ENCODE assay signal across 14 cellular contexts in the genomic region with DNA sequence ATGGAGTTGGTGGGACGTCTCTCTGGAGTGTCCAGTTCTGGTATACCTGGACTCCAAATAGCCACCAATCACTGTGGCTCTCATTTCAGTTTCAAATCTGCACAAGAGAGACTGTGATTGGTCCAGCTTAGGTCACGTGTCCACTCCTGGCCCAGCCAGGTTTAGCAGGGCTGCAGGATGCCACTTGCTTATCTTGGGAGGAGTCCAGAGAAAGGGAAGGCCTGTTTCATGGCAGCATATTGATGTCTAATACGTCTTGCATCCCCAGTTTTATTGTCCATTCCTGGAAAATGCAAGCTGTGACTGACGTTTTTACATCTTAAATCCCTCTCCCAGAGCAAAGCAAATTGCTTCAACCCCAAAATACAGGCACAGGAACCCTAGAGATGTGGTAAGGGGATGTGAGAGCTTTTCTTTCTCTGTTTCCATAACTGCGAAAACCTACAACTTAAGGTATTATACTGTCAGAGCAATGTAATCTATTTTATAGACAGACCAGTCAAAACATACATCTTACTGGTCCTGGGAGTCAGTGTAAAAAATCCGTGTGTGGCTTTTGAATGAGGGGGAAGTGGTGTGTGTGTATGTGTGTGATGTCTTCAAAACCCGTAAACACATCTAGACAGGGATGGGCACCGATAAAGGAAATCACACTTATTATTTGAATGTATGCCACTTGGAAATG.
DNase-seq lines count a peak whose midpoint lies in the region; ATAC-seq, FAIRE-seq and TF ChIP-seq lines count a peak whose summit lies in the region.
"Had no signal": no experiment of that assay in that cellular context is flagged by ENCODE, and none has a peak within 500 bp of the region (broad histone marks: within the 10 kb centered on the region; RNA-seq: fewer than 3 reads in every experiment).

No MANE protein-coding gene starts in this region.

- H3K4me1 ChIP-seq in HEK293 (ENCODE audit: control insufficient read depth, insufficient read depth, low read length): peaks cover 13% of the 10 kb centered on the region
- H3K4me1 ChIP-seq in RWPE2 (ENCODE audit: insufficient read depth, poor library complexity, severe bottlenecking): no peaks in the 10 kb centered on the region

- H3K27me3 ChIP-seq in RWPE2 (ENCODE audit: insufficient read depth, poor library complexity, severe bottlenecking): peaks cover 24% of the 10 kb centered on the region

- DNase-seq in ACHN: peak; percentile 1
- no peak for DNase-seq in RWPE2 (ENCODE audit: low spot score)
- DNase-seq in iPS-NIHi11 (ENCODE audit: low spot score): peak; percentile 41
- no peak for DNase-seq in RCC 7860 (ENCODE audit: low spot score)
- DNase-seq in sciatic nerve (ENCODE audit: low spot score): no peak
- no peak for DNase-seq in activated CD4-positive, alpha-beta T cell treated with anti-CD3 and anti-CD28 coated beads, Interleukin-2, amount 50 U/mL, for 1 hour
- DNase-seq in T1000 (lab: John Stamatoyannopoulos, UW): no peak
- DNase-seq: DMS79; NCI-H748 treated with DMSO at 0.1 percent for 48 hours; stimulated activated CD4-positive, alpha-beta T cell treated with anti-CD3 and anti-CD28 coated beads, Interleukin-2, amount 100 ng/mL, for 24 hours had no signal

- CTCF ChIA-PET in HEK293 (lab: Yijun Ruan, JAX): interaction anchor here (0.6 to 1.2 kb wide), 3 partner anchors 60 to 345 kb away, joined by 3 read pairs; no protein-coding TSS in a partner anchor

- H3K36me3 ChIP-seq in HEK293 (ENCODE audit: control insufficient read depth in 2 of 2, insufficient read depth in 1 of 2, low read length in 2 of 2) (no peaks in the 10 kb centered on the region), RWPE2 (ENCODE audit: low read depth) (no peaks in the 10 kb centered on the region)

- H3K4me3 ChIP-seq in HEK293 (ENCODE audit: low read depth, low read length) (no peak overlapping the region), RWPE2 (ENCODE audit: severe bottlenecking) (no peak overlapping the region)
- H3K4me3 ChIP-seq: coronary artery, SK-N-MC had no signal

- no peak overlapping the region for H3K27ac ChIP-seq in HEK293 (ENCODE audit: extremely low read depth, low read depth, low read length)
- H3K27ac ChIP-seq in RWPE2 (ENCODE audit: poor library complexity, severe bottlenecking): no peak overlapping the region
- H3K27ac ChIP-seq: coronary artery, SK-N-MC, VCaP had no signal

- in situ Hi-C loops in ACHN (cut with HindIII; ENCODE audit: low pct_ligation_motif_present, low pct_unique_long_range_greater_than_20kb, low sequenced_read_pairs): no loop called here

- POLR2A ChIA-PET in HEK293 (lab: Yijun Ruan, JAX): no interaction called here

- H3K9me3 ChIP-seq in HEK293 (ENCODE audit: control insufficient read depth, insufficient read depth, low read depth, low read length) (no peaks in the 10 kb centered on the region), RWPE2 (ENCODE audit: severe bottlenecking) (no peaks in the 10 kb centered on the region)

- TF ChIP-seq CTCF in HEK293 (tag by site-specific recombination; IDR thresholded peaks at IDR 0.05): no peak
- no peak for TF ChIP-seq CTCF in RWPE2 (IDR thresholded peaks at IDR 0.05; ENCODE audit: poor library complexity, severe bottlenecking)

- FAIRE-seq in RCC 7860 (lab: Jason Lieb, UNC): no peak

- peak; percentile 39; the same call in 1 of the 3 replicates for ATAC-seq in RWPE2 (ENCODE audit: low read depth)
- ATAC-seq in sciatic nerve: no peak

- intact Hi-C loops in sciatic nerve (cut with DNase I): no loop called here

TF ChIP-seq in HEK293, 187 proteins besides CTCF, POLR2A, EP300 and RAD21:
- TF ChIP-seq ZNF174 (tag by site-specific recombination; IDR thresholded peaks at IDR 0.05) (no peak), ZNF211 (tag by site-specific recombination; IDR thresholded peaks at IDR 0.05; ENCODE audit: low read depth) (no peak), ZNF501 (tag by site-specific recombination; IDR thresholded peaks at IDR 0.05) (no peak), ZNF223 (tag by site-specific recombination; IDR thresholded peaks at IDR 0.05) (no peak), MZF1 (tag by site-specific recombination; IDR thresholded peaks at IDR 0.05; ENCODE audit: borderline replicate concordance) (peak; percentile 58; the same call in 1 of the 2 replicates), ZNF701 (tag by site-specific recombination; IDR thresholded peaks at IDR 0.05) (no peak), ZBTB20 (tag by site-specific recombination; IDR thresholded peaks at IDR 0.05) (peak; percentile 81)
- TF ChIP-seq, protein P1, sequence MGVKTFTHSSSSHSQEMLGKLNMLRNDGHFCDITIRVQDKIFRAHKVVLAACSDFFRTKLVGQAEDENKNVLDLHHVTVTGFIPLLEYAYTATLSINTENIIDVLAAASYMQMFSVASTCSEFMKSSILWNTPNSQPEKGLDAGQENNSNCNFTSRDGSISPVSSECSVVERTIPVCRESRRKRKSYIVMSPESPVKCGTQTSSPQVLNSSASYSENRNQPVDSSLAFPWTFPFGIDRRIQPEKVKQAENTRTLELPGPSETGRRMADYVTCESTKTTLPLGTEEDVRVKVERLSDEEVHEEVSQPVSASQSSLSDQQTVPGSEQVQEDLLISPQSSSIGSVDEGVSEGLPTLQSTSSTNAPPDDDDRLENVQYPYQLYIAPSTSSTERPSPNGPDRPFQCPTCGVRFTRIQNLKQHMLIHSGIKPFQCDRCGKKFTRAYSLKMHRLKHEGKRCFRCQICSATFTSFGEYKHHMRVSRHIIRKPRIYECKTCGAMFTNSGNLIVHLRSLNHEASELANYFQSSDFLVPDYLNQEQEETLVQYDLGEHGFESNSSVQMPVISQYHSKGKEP (tag by site-specific recombination; IDR thresholded peaks at IDR 0.05): peak; percentile 20; the same call in 1 of the 2 replicates
- TF ChIP-seq, protein P2, sequence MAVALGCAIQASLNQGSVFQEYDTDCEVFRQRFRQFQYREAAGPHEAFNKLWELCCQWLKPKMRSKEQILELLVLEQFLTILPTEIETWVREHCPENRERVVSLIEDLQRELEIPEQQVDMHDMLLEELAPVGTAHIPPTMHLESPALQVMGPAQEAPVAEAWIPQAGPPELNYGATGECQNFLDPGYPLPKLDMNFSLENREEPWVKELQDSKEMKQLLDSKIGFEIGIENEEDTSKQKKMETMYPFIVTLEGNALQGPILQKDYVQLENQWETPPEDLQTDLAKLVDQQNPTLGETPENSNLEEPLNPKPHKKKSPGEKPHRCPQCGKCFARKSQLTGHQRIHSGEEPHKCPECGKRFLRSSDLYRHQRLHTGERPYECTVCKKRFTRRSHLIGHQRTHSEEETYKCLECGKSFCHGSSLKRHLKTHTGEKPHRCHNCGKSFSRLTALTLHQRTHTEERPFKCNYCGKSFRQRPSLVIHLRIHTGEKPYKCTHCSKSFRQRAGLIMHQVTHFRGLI (tag by site-specific recombination; IDR thresholded peaks at IDR 0.05): no peak
- TF ChIP-seq, protein P3, sequence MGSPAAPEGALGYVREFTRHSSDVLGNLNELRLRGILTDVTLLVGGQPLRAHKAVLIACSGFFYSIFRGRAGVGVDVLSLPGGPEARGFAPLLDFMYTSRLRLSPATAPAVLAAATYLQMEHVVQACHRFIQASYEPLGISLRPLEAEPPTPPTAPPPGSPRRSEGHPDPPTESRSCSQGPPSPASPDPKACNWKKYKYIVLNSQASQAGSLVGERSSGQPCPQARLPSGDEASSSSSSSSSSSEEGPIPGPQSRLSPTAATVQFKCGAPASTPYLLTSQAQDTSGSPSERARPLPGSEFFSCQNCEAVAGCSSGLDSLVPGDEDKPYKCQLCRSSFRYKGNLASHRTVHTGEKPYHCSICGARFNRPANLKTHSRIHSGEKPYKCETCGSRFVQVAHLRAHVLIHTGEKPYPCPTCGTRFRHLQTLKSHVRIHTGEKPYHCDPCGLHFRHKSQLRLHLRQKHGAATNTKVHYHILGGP (tag by site-specific recombination; IDR thresholded peaks at IDR 0.05): 0 out of 2 replicates have a peak, but pooled peaks have one; percentile 10
- TF ChIP-seq, protein P4, sequence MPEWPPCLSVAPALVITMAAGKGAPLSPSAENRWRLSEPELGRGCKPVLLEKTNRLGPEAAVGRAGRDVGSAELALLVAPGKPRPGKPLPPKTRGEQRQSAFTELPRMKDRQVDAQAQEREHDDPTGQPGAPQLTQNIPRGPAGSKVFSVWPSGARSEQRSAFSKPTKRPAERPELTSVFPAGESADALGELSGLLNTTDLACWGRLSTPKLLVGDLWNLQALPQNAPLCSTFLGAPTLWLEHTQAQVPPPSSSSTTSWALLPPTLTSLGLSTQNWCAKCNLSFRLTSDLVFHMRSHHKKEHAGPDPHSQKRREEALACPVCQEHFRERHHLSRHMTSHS (tag by site-specific recombination; IDR thresholded peaks at IDR 0.05): no peak

Comparison
In these comparisons a context has a peak if more than half of its experiments do, and no peak if none do; other contexts are left out.
1. DNase-seq: peak in ACHN (single experiment) and iPS-NIHi11 (single experiment); none in RWPE2 (single experiment), RCC 7860 (single experiment), sciatic nerve (single experiment), activated CD4-positive, alpha-beta T cell treated with anti-CD3 and anti-CD28 coated beads, Interleukin-2, amount 50 U/mL, for 1 hour (single experiment) and T1000 (single experiment).